ENCODE assay signal across 27 cellular contexts in genomic region chr5:33968133-33969005, GRCh38. TPM values are rescaled to one million over a fixed set of nuclear protein-coding genes. Genes with fewer than 3 reads are reported as not detected.
DNase-seq lines count a peak whose midpoint lies in the region; ATAC-seq and TF ChIP-seq lines count a peak whose summit lies in the region.
"Had no signal": no experiment of that assay in that cellular context is flagged by ENCODE, and none has a peak within 500 bp of the region (broad histone marks: within the 10 kb centered on the region; RNA-seq: fewer than 3 reads in every experiment).

No MANE protein-coding gene starts in this region.

- TF ChIP-seq CTCF in foreskin keratinocyte (conservative IDR thresholded peaks at IDR 0.05) = peak; percentile 10

- peak; percentile 35 for DNase-seq in NCI-H2196 (lab: John Stamatoyannopoulos, UW; ENCODE audit: unreplicated experiment)
- DNase-seq in NCI-H2196 treated with DMSO at 0.1 percent for 48 hours (lab: John Stamatoyannopoulos, UW; ENCODE audit: unreplicated experiment) = no peak
- peak; percentile 26 for DNase-seq in NCI-H345 treated with DMSO at 0.1 percent for 48 hours (lab: John Stamatoyannopoulos, UW; ENCODE audit: unreplicated experiment)
- peak; percentile 76 for DNase-seq in SK-N-DZ (ENCODE audit: low spot score)
- DNase-seq in foreskin keratinocyte = peak; percentile 44 to 68
- DNase-seq: activated CD4-positive, alpha-beta T cell treated with anti-CD3 and anti-CD28 coated beads for 4 hours; activated naive CD4-positive, alpha-beta T cell treated with anti-CD3 and anti-CD28 coated beads for 36 hours; activated T-cell treated with anti-CD3 and anti-CD28 coated beads, Interleukin-2, amount 50 U/mL, for 48 hours; amygdala; Caco-2; erythroblast; gastrocnemius medialis; H7; hypothalamus; lower lobe of right lung; MG63; NCI-H1436 had no signal

- H3K27me3 ChIP-seq in foreskin keratinocyte = peaks cover 5% of the 10 kb centered on the region
- H3K27me3 ChIP-seq: gastrocnemius medialis, MG63, neural progenitor cell had no signal

- peak; percentile 59 for ATAC-seq in foreskin keratinocyte
- ATAC-seq in activated CD4-positive, CD25-positive, alpha-beta regulatory T cell treated with anti-CD3 and anti-CD28 coated beads, Interleukin-2, amount 50 U/mL, for 24 hours = no peak
- ATAC-seq in GM21360 (IDR thresholded peaks at IDR 0.05; ENCODE audit: unreplicated experiment) = no peak
- ATAC-seq in GM21737 (IDR thresholded peaks at IDR 0.05; ENCODE audit: unreplicated experiment) = no peak
- ATAC-seq: gastrocnemius medialis, lower lobe of right lung had no signal

- no peak overlapping the region for H3K27ac ChIP-seq in foreskin keratinocyte
- H3K27ac ChIP-seq: gastrocnemius medialis, lower lobe of right lung, neural progenitor cell had no signal

- no peaks in the 10 kb centered on the region for H3K4me1 ChIP-seq in foreskin keratinocyte
- H3K4me1 ChIP-seq: gastrocnemius medialis, lower lobe of right lung had no signal

RNA-seq across cellular contexts. Expression of gene SLC45A2, which starts 16.1 kb away (rescaled TPM):
- 0.81 TPM in 1 of 2 replicates, not detected in the other for polyA plus RNA-seq in SK-N-DZ (2014; cell fraction: cytosol; rRNA removed)
- polyA plus RNA-seq in SK-N-DZ (2014; cell fraction: nucleus; rRNA removed) = 0.05 and 0.27 TPM in 2 replicates
- total RNA-seq in foreskin keratinocyte = not detected in 2 replicates
- not detected in 2 replicates for polyA plus RNA-seq in foreskin keratinocyte
- total RNA-seq: A172; activated naive CD4-positive, alpha-beta T cell treated with anti-CD3 and anti-CD28 coated beads for 36 hours; gastrocnemius medialis; lower lobe of right lung; NCI-H460; posterior vena cava; ureter had no signal
- polyA plus RNA-seq: BJ, IgD-negative memory B cell had no signal

RNA-seq across cellular contexts. Expression of gene RXFP3, which starts 32.2 kb away (rescaled TPM):
- 0.12 TPM in 1 of 2 replicates, not detected in the other for polyA plus RNA-seq in SK-N-DZ (2014; cell fraction: cytosol; rRNA removed)
- polyA plus RNA-seq in SK-N-DZ (2014; cell fraction: nucleus; rRNA removed) = 0.07 and 0.14 TPM in 2 replicates
- total RNA-seq in foreskin keratinocyte = not detected in 2 replicates
- polyA plus RNA-seq in foreskin keratinocyte = not detected in 2 replicates
- total RNA-seq: A172; activated naive CD4-positive, alpha-beta T cell treated with anti-CD3 and anti-CD28 coated beads for 36 hours; Caco-2; gastrocnemius medialis; H7; lower lobe of right lung; NCI-H460; posterior vena cava; ureter had no signal
- polyA plus RNA-seq: BJ, IgD-negative memory B cell had no signal

RNA-seq across cellular contexts. Expression of gene AMACR, which starts 39.5 kb away (rescaled TPM):
- 6.7 and 7.9 TPM in 2 replicates for polyA plus RNA-seq in SK-N-DZ (2014; cell fraction: cytosol; rRNA removed)
- polyA plus RNA-seq in SK-N-DZ (2014; cell fraction: nucleus; rRNA removed) = 2.7 and 3.9 TPM in 2 replicates
- total RNA-seq in foreskin keratinocyte = 11.8 and 15.2 TPM in 2 replicates
- polyA plus RNA-seq in foreskin keratinocyte = 9.0 and 9.2 TPM in 2 replicates
